In genomic region chr1:241525026-241525425, GRCh38 we compare ENCODE assay signal across 19 cellular contexts. TPM values are rescaled to one million over a fixed set of nuclear protein-coding genes. Genes with fewer than 3 reads are reported as not detected.
DNase-seq lines count a peak whose midpoint lies in the region; ATAC-seq, FAIRE-seq and TF ChIP-seq lines count a peak whose summit lies in the region.
"Had no signal": no experiment of that assay in that cellular context is flagged by ENCODE, and none has a peak within 500 bp of the region (broad histone marks: within the 10 kb centered on the region; RNA-seq: fewer than 3 reads in every experiment).

No MANE protein-coding gene starts in this region.

- H2AFZ ChIP-seq in HepG2 (ENCODE audit: low read length), result no peak overlapping the region
- H2AFZ ChIP-seq: GM23248 had no signal

- no peak overlapping the region for H3K4me2 ChIP-seq in HepG2 (ENCODE audit: low read depth, low read length)
- H3K4me2 ChIP-seq: BLaER1 treated with 17β-estradiol and CSF1 and Interleukin-3, amounts not matched to agents 10 nM and 100 nM had no signal

- intact Hi-C loops in HepG2 (cut with micrococcal nuclease; ENCODE audit: unreplicated experiment), result no loop called here

- H3K4me3 ChIP-seq in liver (ENCODE audit: low read depth in 1 of 3, low read length in 3 of 3), result no peak overlapping the region
- H3K4me3 ChIP-seq in HepG2 (replicated peaks in 1 of 3; ENCODE audit: insufficient read depth in 1 of 3, low read depth in 2 of 3, low read length in 3 of 3), result no peak overlapping the region
- H3K4me3 ChIP-seq: BLaER1 treated with 17β-estradiol and CSF1 and Interleukin-3, amounts not matched to agents 10 nM and 100 nM; GM23248; HAP-1 had no signal

- no peak for TF ChIP-seq EP300 in HepG2 (IDR thresholded peaks at IDR 0.05; ENCODE audit: low read depth in 2 of 2, low read length in 2 of 2)
- TF ChIP-seq EP300 in HepG2 (CRISPR knock-in tag; IDR thresholded peaks at IDR 0.05; ENCODE audit: borderline replicate concordance), result no peak

- H3K9ac ChIP-seq in liver (ENCODE audit: low read depth in 1 of 2, low read length in 2 of 2), result peak overlapping the region in 1 of 2 donors; percentile 56
- H3K9ac ChIP-seq in HepG2 (ENCODE audit: insufficient read depth, low read depth, low read length), result no peak overlapping the region
- H3K9ac ChIP-seq: BLaER1 treated with 17β-estradiol and CSF1 and Interleukin-3, amounts not matched to agents 10 nM and 100 nM; GM23248 had no signal

- H3K27me3 ChIP-seq in liver (ENCODE audit: control insufficient read depth in 4 of 4, insufficient read depth in 4 of 4, low read length in 3 of 4) (no peaks in the 10 kb centered on the region), HepG2 (ENCODE audit: control insufficient read depth in 1 of 2, insufficient read depth in 2 of 2, low read length in 2 of 2) (no peaks in the 10 kb centered on the region)
- H3K27me3 ChIP-seq: BLaER1 treated with 17β-estradiol and CSF1 and Interleukin-3, amounts not matched to agents 10 nM and 100 nM had no signal

- no peaks in the 10 kb centered on the region for H3K9me3 ChIP-seq in liver (ENCODE audit: control insufficient read depth in 4 of 4, low read length in 3 of 4)
- no peaks in the 10 kb centered on the region for H3K9me3 ChIP-seq in HepG2 (ENCODE audit: low read length)
- H3K9me3 ChIP-seq: BLaER1 treated with 17β-estradiol and CSF1 and Interleukin-3, amounts not matched to agents 10 nM and 100 nM; HAP-1 had no signal

- in situ Hi-C loops in HepG2 (cut with HindIII; ENCODE audit: extremely low pct_ligation_motif_present, low pct_unique_long_range_greater_than_20kb), result loop anchor here (10.0 to 25.0 kb wide), 2 partner anchors 110 to 462 kb away; partner anchors contain the start of gene MAP1LC3C

- no peak for ATAC-seq in HepG2
- ATAC-seq in left lobe of liver, result peak; percentile 82
- no peak for ATAC-seq in HG03159 (IDR thresholded peaks at IDR 0.05; ENCODE audit: unreplicated experiment)
- ATAC-seq: CD8-positive, alpha-beta T cell had no signal

- no peaks in the 10 kb centered on the region for H4K20me1 ChIP-seq in HepG2 (ENCODE audit: insufficient read depth, low read length)
- H4K20me1 ChIP-seq: BLaER1 treated with 17β-estradiol and CSF1 and Interleukin-3, amounts not matched to agents 10 nM and 100 nM had no signal

- H3K36me3 ChIP-seq in liver (ENCODE audit: control insufficient read depth in 4 of 4, insufficient read depth in 3 of 4, low read depth in 1 of 4, low read length in 3 of 4) (no peaks in the 10 kb centered on the region), HepG2 (replicated peaks in 1 of 2; ENCODE audit: control insufficient read depth in 1 of 2, insufficient read depth in 2 of 2, low read length in 2 of 2) (no peaks in the 10 kb centered on the region)
- H3K36me3 ChIP-seq: BLaER1 treated with 17β-estradiol and CSF1 and Interleukin-3, amounts not matched to agents 10 nM and 100 nM; HAP-1 had no signal

- H3K4me1 ChIP-seq in liver (ENCODE audit: control insufficient read depth in 4 of 4, insufficient read depth in 4 of 4, low read length in 3 of 4) (peaks cover 6 to 34% (median 11%) of the 10 kb centered on the region in 4 donors), HepG2 (ENCODE audit: insufficient read depth, low read length) (peaks cover 9% of the 10 kb centered on the region)
- H3K4me1 ChIP-seq: HAP-1 had no signal

- no peak for TF ChIP-seq POLR2A in HepG2 (IDR thresholded peaks at IDR 0.05; ENCODE audit: insufficient read depth in 1 of 2, low read depth in 2 of 2, low read length in 2 of 2)

- CTCF ChIA-PET in HepG2 (lab: Yijun Ruan, JAX; ENCODE audit: low intra/inter-chr PET ratio, low total read pairs), result no interaction called here

- no peak for FAIRE-seq in HepG2 (lab: Jason Lieb, UNC)
- FAIRE-seq: G401.6, GM12892, GM18507 had no signal

- POLR2A ChIA-PET in HepG2 (lab: Yijun Ruan, JAX), result no interaction called here

- BruUV-seq in HepG2 (replicated peaks; lab: Mats Ljungman, UMichigan), result no TSS peak

- WGBS in liver, result 22% methylated on average over 3 of the region's 3 CpGs
- WGBS in HepG2 (ENCODE audit: low lambda C conversion rate), result under 1% methylated on average over 3 of the region's 3 CpGs

- DNase-seq in NCI-H146 (lab: John Stamatoyannopoulos, UW) (peak; percentile 12), NCI-H146 treated with DMSO at 0.1 percent for 48 hours (lab: John Stamatoyannopoulos, UW; ENCODE audit: unreplicated experiment) (no peak), HepG2 (ENCODE audit: low spot score) (no peak), left lobe of liver (ENCODE audit: low spot score) (no peak), NCI-H1417 (lab: John Stamatoyannopoulos, UW) (no peak)
- DNase-seq: 8988T; Calu3; CD8-positive, alpha-beta T cell; GM23248; IMR-90 had no signal

- TF ChIP-seq RAD21 in liver (IDR thresholded peaks at IDR 0.05) (no peak), HepG2 (CRISPR knock-in tag; IDR thresholded peaks at IDR 0.05) (no peak)

- H3K79me2 ChIP-seq in HepG2 (ENCODE audit: insufficient read depth, low read length), result no peaks in the 10 kb centered on the region

- TF ChIP-seq CTCF in liver (IDR thresholded peaks at IDR 0.05; ENCODE audit: low read depth, low read length, missing input control) (no peak), HepG2 (CRISPR knock-in tag; IDR thresholded peaks at IDR 0.05) (no peak)

- H3K27ac ChIP-seq in liver (ENCODE audit: low read depth in 1 of 2, low read length in 2 of 2), result peak overlapping the region; percentile 82
- no peak overlapping the region for H3K27ac ChIP-seq in HepG2 (ENCODE audit: extremely low read length, insufficient read depth, low read length)
- H3K27ac ChIP-seq: BLaER1 treated with 17β-estradiol and CSF1 and Interleukin-3, amounts not matched to agents 10 nM and 100 nM; GM23248; HL-60 had no signal

TF ChIP-seq in liver, 16 proteins besides CTCF, POLR2A, EP300 and RAD21 (continues in another document):
- TF ChIP-seq JUND (IDR thresholded peaks at IDR 0.05), result peak in 1 of 2 donors; percentile 50
- TF ChIP-seq EGR1 (IDR thresholded peaks at IDR 0.05; ENCODE audit: low read depth in 2 of 2), result peak in 1 of 2 donors; percentile 25
- TF ChIP-seq FOXA1 (IDR thresholded peaks at IDR 0.05), result no peak
- peak; percentile 42 for TF ChIP-seq FOXA2 (IDR thresholded peaks at IDR 0.05)

TF ChIP-seq in HepG2, 621 proteins besides CTCF, POLR2A, EP300 and RAD21 (continues in another document):
- TF ChIP-seq ZNF33A (CRISPR knock-in tag; IDR thresholded peaks at IDR 0.05; ENCODE audit: borderline replicate concordance), result no peak
- no peak for TF ChIP-seq IRF2 (CRISPR knock-in tag; IDR thresholded peaks at IDR 0.05)

RNA-seq across cellular contexts. Expression of gene FH, which starts 5.5 kb away (rescaled TPM):
- total RNA-seq in liver (100 to 1,000 TPM in 1 of 2 donors, 10 to 100 TPM in 1; 68.3 to 140 TPM), HepG2 (2016; rRNA removed; fragmentation: Illumina TruSeq; extraction: Trizol) (152 and 211 TPM in 2 replicates), left lobe of liver (120 TPM)
- polyA plus RNA-seq in liver (100 to 1,000 TPM in 1 of 2 donors, 10 to 100 TPM in 1; 99.6 to 145 TPM), HepG2 (2011; rRNA removed) (31.6 and 39.2 TPM in 2 replicates)
- 15.1 and 15.5 TPM in 2 replicates for total RNA-seq in HepG2 (2016; cell fraction: cytosol; rRNA removed; fragmentation: Illumina TruSeq; extraction: Trizol; ENCODE audit: low read depth)
- 152 and 208 TPM in 2 replicates for total RNA-seq in HepG2 (2016; cell fraction: insoluble cytoplasmic fraction; rRNA removed; fragmentation: Illumina TruSeq; extraction: Trizol)
- total RNA-seq in HepG2 (2016; cell fraction: membrane; rRNA removed; fragmentation: Illumina TruSeq; extraction: Trizol), result 27.7 and 33.8 TPM in 2 replicates
- 70.8 and 71.1 TPM in 2 replicates for total RNA-seq in HepG2 (2016; cell fraction: nucleus; rRNA removed; fragmentation: Illumina TruSeq; extraction: Trizol)
- polyA plus RNA-seq in HepG2 (2011; cell fraction: cytosol; rRNA removed), result 30.2 and 38.1 TPM in 2 replicates
- 15.4 and 16.2 TPM in 2 replicates for polyA plus RNA-seq in HepG2 (2011; cell fraction: nucleus; rRNA removed)
- polyA plus RNA-seq in HepG2 (2012), result 54.9 and 74.1 TPM in 2 replicates
- polyA plus RNA-seq in HepG2 (2016; cell fraction: cytosol; fragmentation: Illumina TruSeq; extraction: Trizol; ENCODE audit: low read depth), result 12.8 and 13.3 TPM in 2 replicates
- 156 and 157 TPM in 2 replicates for polyA plus RNA-seq in HepG2 (2016; cell fraction: insoluble cytoplasmic fraction; fragmentation: Illumina TruSeq; extraction: Trizol; ENCODE audit: low read depth)
- 17.9 and 20.9 TPM in 2 replicates for polyA plus RNA-seq in HepG2 (2016; cell fraction: membrane; fragmentation: Illumina TruSeq; extraction: Trizol; ENCODE audit: low read depth)
- polyA plus RNA-seq in HepG2 (2016; cell fraction: nucleus; fragmentation: Illumina TruSeq; extraction: Trizol; ENCODE audit: insufficient read depth, low read depth), result 55.6 and 62.5 TPM in 2 replicates
- 24.3 and 75.2 TPM in 2 replicates for polyA minus RNA-seq in HepG2 (2011; rRNA and poly(A)+ RNA removed; ENCODE audit: low replicate concordance)
- 32.9 and 37.7 TPM in 2 replicates for polyA minus RNA-seq in HepG2 (2011; cell fraction: cytosol; rRNA and poly(A)+ RNA removed)
- polyA minus RNA-seq in HepG2 (2011; cell fraction: nucleus; rRNA and poly(A)+ RNA removed), result 40.8 and 54.5 TPM in 2 replicates

RNA-seq across cellular contexts. Expression of gene KMO, which starts 7.2 kb away (rescaled TPM):
- total RNA-seq in liver (10 to 100 TPM; 10.2 to 24.7 TPM), HepG2 (2016; rRNA removed; fragmentation: Illumina TruSeq; extraction: Trizol) (not detected in 2 replicates), left lobe of liver (37.5 TPM)
- polyA plus RNA-seq in liver (10 to 100 TPM; 14.5 to 37.3 TPM), HepG2 (2011; rRNA removed) (0.01 TPM in 2 replicates)
- not detected in 2 replicates for total RNA-seq in HepG2 (2016; cell fraction: cytosol; rRNA removed; fragmentation: Illumina TruSeq; extraction: Trizol; ENCODE audit: low read depth)
- not detected in 2 replicates for total RNA-seq in HepG2 (2016; cell fraction: insoluble cytoplasmic fraction; rRNA removed; fragmentation: Illumina TruSeq; extraction: Trizol)
- not detected in 2 replicates for total RNA-seq in HepG2 (2016; cell fraction: membrane; rRNA removed; fragmentation: Illumina TruSeq; extraction: Trizol)
- total RNA-seq in HepG2 (2016; cell fraction: nucleus; rRNA removed; fragmentation: Illumina TruSeq; extraction: Trizol), result not detected in 2 replicates
- polyA plus RNA-seq in HepG2 (2011; cell fraction: cytosol; rRNA removed), result 0.12 TPM in 1 of 2 replicates, not detected in the other
- polyA plus RNA-seq in HepG2 (2011; cell fraction: nucleus; rRNA removed), result not detected in 2 replicates
- polyA plus RNA-seq in HepG2 (2012), result 0.07 and 0.08 TPM in 2 replicates
- polyA plus RNA-seq in HepG2 (2016; cell fraction: cytosol; fragmentation: Illumina TruSeq; extraction: Trizol; ENCODE audit: low read depth), result not detected in 2 replicates
- polyA plus RNA-seq in HepG2 (2016; cell fraction: insoluble cytoplasmic fraction; fragmentation: Illumina TruSeq; extraction: Trizol; ENCODE audit: low read depth), result not detected in 2 replicates
- not detected in 2 replicates for polyA plus RNA-seq in HepG2 (2016; cell fraction: membrane; fragmentation: Illumina TruSeq; extraction: Trizol; ENCODE audit: low read depth)
- polyA plus RNA-seq in HepG2 (2016; cell fraction: nucleus; fragmentation: Illumina TruSeq; extraction: Trizol; ENCODE audit: insufficient read depth, low read depth), result not detected in 2 replicates
- polyA minus RNA-seq in HepG2 (2011; rRNA and poly(A)+ RNA removed; ENCODE audit: low replicate concordance), result not detected in 2 replicates
- polyA minus RNA-seq in HepG2 (2011; cell fraction: cytosol; rRNA and poly(A)+ RNA removed), result not detected in 2 replicates
- polyA minus RNA-seq in HepG2 (2011; cell fraction: nucleus; rRNA and poly(A)+ RNA removed), result not detected in 2 replicates
- total RNA-seq: CD8-positive, alpha-beta T cell; GM23248; HT1080; IMR-90 had no signal
- polyA plus RNA-seq: GM23248, IMR-90 had no signal

Comparison
In these comparisons a context has a peak if more than half of its experiments do, and no peak if none do; other contexts are left out.
1. RNA of gene KMO, which starts 7.2 kb away (total RNA-seq): 37.5 TPM in left lobe of liver (single experiment) and 10.2 to 24.7 TPM in liver; not detected in HepG2; every median in the first group is over 10 times any median in the second.